In the genomic region with DNA sequence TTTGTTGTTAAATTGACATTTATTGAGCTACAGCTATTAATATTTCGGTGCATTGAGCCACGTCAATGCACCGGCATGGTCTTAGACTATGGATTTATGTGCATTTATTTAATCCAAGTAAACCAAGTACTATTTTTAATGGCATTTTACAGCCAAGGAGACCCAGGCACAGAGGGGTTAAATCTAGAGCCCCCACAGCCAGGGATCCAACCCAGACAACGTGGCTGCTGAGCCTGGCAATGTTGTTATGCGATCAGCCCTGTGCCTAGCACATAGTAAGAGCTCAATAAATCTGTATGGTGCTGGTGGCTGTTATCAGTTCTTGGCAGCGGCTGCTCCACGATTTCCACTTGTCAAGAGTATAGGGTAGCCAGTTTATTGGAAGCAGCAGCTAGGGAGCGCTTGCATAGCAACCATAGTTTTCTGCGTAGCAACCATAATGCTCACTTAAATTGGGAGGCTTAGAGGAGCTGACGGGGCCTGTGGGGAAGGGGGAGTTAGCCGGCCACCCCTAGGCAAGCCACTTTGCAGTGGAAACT, we compare ENCODE assay signal across 8 cellular contexts. TPM values are rescaled to one million over a fixed set of nuclear protein-coding genes. Genes with fewer than 3 reads are reported as not detected.
A peak's percentile ranks its signal among the peaks of the same experiment; 100 is the strongest.
DNase-seq lines count a peak whose midpoint lies in the region; ATAC-seq and TF ChIP-seq lines count a peak whose summit lies in the region.

No MANE protein-coding gene starts in this region.

- no peaks in the 10 kb centered on the region for H3K9me3 Mint-ChIP-seq in stimulated activated naive B cell treated with anti-CD40 and anti-IgM and Interleukin-4, amounts not matched to agents 10 μg/mL and 1 μg/mL and 100 μg/mL, for 72 hours

- DNase-seq in AG10803 (ENCODE audit: low read depth) (no peak), NCI-H1930 (lab: John Stamatoyannopoulos, UW) (peak; percentile 78), adrenal gland (peak in 5 of 7 donors; percentile 78 to 91 (median 82))
- DNase-seq in stimulated activated naive B cell treated with anti-CD40 and anti-IgM and Interleukin-4, amounts not matched to agents 10 μg/mL and 1 μg/mL and 100 μg/mL, for 72 hours: no peak
- DNase-seq in stimulated activated CD4-positive, alpha-beta T cell treated with anti-CD3 and anti-CD28 coated beads, Interleukin-2, amount 100 ng/mL, for 24 hours: no peak
- DNase-seq in activated CD4-positive, alpha-beta T cell treated with anti-CD3 and anti-CD28 coated beads for 1 hour: no peak

- H3K27ac ChIP-seq in adrenal gland: peak overlapping the region; percentile 95 to 100 (median 100)

- H3K9me3 ChIP-seq in adrenal gland (replicated peaks in 1 of 3) (no peaks in the 10 kb centered on the region), iPS-18c (ENCODE audit: control insufficient read depth, insufficient read depth, low read length) (no peaks in the 10 kb centered on the region)

- no peak for TF ChIP-seq POLR2A in adrenal gland (IDR thresholded peaks at IDR 0.05)

- ATAC-seq in GM19438 (IDR thresholded peaks at IDR 0.05; ENCODE audit: low read depth, unreplicated experiment): peak; percentile 41
- ATAC-seq in stimulated activated naive B cell treated with anti-CD40 and anti-IgM and Interleukin-4, amounts not matched to agents 10 μg/mL and 1 μg/mL and 100 μg/mL, for 72 hours (replicated peaks): peak in 1 of 2 donors; percentile 46

- peaks cover 22 to 24% of the 10 kb centered on the region in 2 donors for H3K4me1 ChIP-seq in adrenal gland (replicated peaks in 1 of 2)

- H3K4me1 Mint-ChIP-seq in stimulated activated naive B cell treated with anti-CD40 and anti-IgM and Interleukin-4, amounts not matched to agents 10 μg/mL and 1 μg/mL and 100 μg/mL, for 72 hours: peaks cover 11 to 34% of the 10 kb centered on the region in 2 donors

- TF ChIP-seq CTCF in AG10803 (conservative IDR thresholded peaks at IDR 0.05; ENCODE audit: low read length) (peak; percentile 41), adrenal gland (IDR thresholded peaks at IDR 0.05) (peak in 1 of 6 experiments; percentile 38)

- peak overlapping the region; percentile 100 for H3K4me3 Mint-ChIP-seq in stimulated activated naive B cell treated with anti-CD40 and anti-IgM and Interleukin-4, amounts not matched to agents 10 μg/mL and 1 μg/mL and 100 μg/mL, for 72 hours

- 13 to 15% (median 14%) methylated on average over 10 to 11 of the region's 11 CpGs for WGBS in adrenal gland, 4 donors

- no peaks in the 10 kb centered on the region for H3K27me3 ChIP-seq in adrenal gland

- peak overlapping the region; percentile 100 for H3K27ac Mint-ChIP-seq in stimulated activated naive B cell treated with anti-CD40 and anti-IgM and Interleukin-4, amounts not matched to agents 10 μg/mL and 1 μg/mL and 100 μg/mL, for 72 hours

- intact Hi-C loops in adrenal gland (cut with DNase I): no loop called here

- H3K4me3 ChIP-seq in AG10803 (ENCODE audit: low read length) (peak overlapping the region; percentile 86), adrenal gland (peak overlapping the region in 3 of 4 donors; percentile 71 to 92 (median 77)), iPS-18c (ENCODE audit: insufficient read depth, low read depth, low read length) (peak overlapping the region; percentile 91)

- H3K36me3 Mint-ChIP-seq in stimulated activated naive B cell treated with anti-CD40 and anti-IgM and Interleukin-4, amounts not matched to agents 10 μg/mL and 1 μg/mL and 100 μg/mL, for 72 hours: peaks cover 14 to 23% of the 10 kb centered on the region in 2 donors

- no peaks in the 10 kb centered on the region for H3K36me3 ChIP-seq in adrenal gland (replicated peaks in 1 of 2)

- H3K27me3 Mint-ChIP-seq in stimulated activated naive B cell treated with anti-CD40 and anti-IgM and Interleukin-4, amounts not matched to agents 10 μg/mL and 1 μg/mL and 100 μg/mL, for 72 hours: no peaks in the 10 kb centered on the region

RNA-seq across cellular contexts. Expression of gene RBBP6, which starts 0.5 kb away (rescaled TPM):
- total RNA-seq in adrenal gland: 10 to 100 TPM; 34.5 to 57.8 (median 45.9) TPM
- 10 to 100 TPM; 33.7 to 49.3 (median 44.7) TPM for polyA plus RNA-seq in adrenal gland

Comparison
In these comparisons a context has a peak if more than half of its experiments do, and no peak if none do; other contexts are left out.
1. DNase-seq: peak in NCI-H1930 (2 of 2) and adrenal gland (5 of 7); none in AG10803 (single experiment), stimulated activated naive B cell treated with anti-CD40 and anti-IgM and Interleukin-4, amounts not matched to agents 10 μg/mL and 1 μg/mL and 100 μg/mL, for 72 hours (single experiment), stimulated activated CD4-positive, alpha-beta T cell treated with anti-CD3 and anti-CD28 coated beads, Interleukin-2, amount 100 ng/mL, for 24 hours (0 of 2) and activated CD4-positive, alpha-beta T cell treated with anti-CD3 and anti-CD28 coated beads for 1 hour (single experiment).
2. Peak in every context shown above with its lines, with median percentiles within 50 percentile points of each other: H3K4me3 ChIP-seq.